Comparison of ENCODE assay signal across 2 cellular contexts in genomic region chr13:40635315-40635995, GRCh38.
TF ChIP-seq lines count a peak whose summit lies in the region.

No MANE protein-coding gene starts in this region.

TF ChIP-seq in HCT116, 20 proteins besides CTCF, POLR2A, EP300 and RAD21:
- TF ChIP-seq CEBPB (IDR thresholded peaks at IDR 0.05; ENCODE audit: low read depth) (no peak), SIN3A (IDR thresholded peaks at IDR 0.05; ENCODE audit: low read depth) (no peak), ZBTB33 (IDR thresholded peaks at IDR 0.05; ENCODE audit: extremely low read depth, insufficient replicate concordance, low read length) (no peak), SRF (IDR thresholded peaks at IDR 0.05; ENCODE audit: low read depth) (no peak), YY1 (IDR thresholded peaks at IDR 0.05; ENCODE audit: extremely low read depth, insufficient replicate concordance, low read depth, low read length) (no peak), TCF7L2 (IDR thresholded peaks at IDR 0.05; ENCODE audit: borderline replicate concordance, extremely low read depth, insufficient read depth, insufficient read length) (no peak), ATF3 (IDR thresholded peaks at IDR 0.05) (no peak)

TF ChIP-seq in GM12878, 131 proteins besides CTCF, POLR2A, EP300 and RAD21:
- TF ChIP-seq EGR1 (IDR thresholded peaks at IDR 0.05; ENCODE audit: borderline replicate concordance in 1 of 2, low read depth in 2 of 2, low read length in 2 of 2): no peak
- no peak for TF ChIP-seq MTA3 (IDR thresholded peaks at IDR 0.05; ENCODE audit: borderline replicate concordance, low read length)
- no peak for TF ChIP-seq PRDM15 (CRISPR knock-in tag; IDR thresholded peaks at IDR 0.05)
- no peak for TF ChIP-seq ATF7 (IDR thresholded peaks at IDR 0.05; ENCODE audit: low read depth)
- TF ChIP-seq HDGF (IDR thresholded peaks at IDR 0.05): no peak
- no peak for TF ChIP-seq NR2F1 (conservative IDR thresholded peaks at IDR 0.05)
- no peak for TF ChIP-seq SP1 (IDR thresholded peaks at IDR 0.05; ENCODE audit: low read depth, low read length)
- TF ChIP-seq KDM1A (IDR thresholded peaks at IDR 0.05; ENCODE audit: borderline replicate concordance): no peak
- TF ChIP-seq IRF5 (IDR thresholded peaks at IDR 0.05; ENCODE audit: borderline replicate concordance): no peak
- TF ChIP-seq NFIC (IDR thresholded peaks at IDR 0.05; ENCODE audit: low read depth, low read length): no peak
- TF ChIP-seq EED (IDR thresholded peaks at IDR 0.05; ENCODE audit: low read depth): no peak
- TF ChIP-seq ELK1 (IDR thresholded peaks at IDR 0.05; ENCODE audit: low read depth, low read length): no peak
- no peak for TF ChIP-seq BHLHE40 (IDR thresholded peaks at IDR 0.05; ENCODE audit: borderline replicate concordance in 1 of 2, low read depth in 2 of 2, low read length in 1 of 2)
- no peak for TF ChIP-seq SREBF1 (IDR thresholded peaks at IDR 0.05; ENCODE audit: low read length)
- no peak for TF ChIP-seq MYB (IDR thresholded peaks at IDR 0.05; ENCODE audit: borderline replicate concordance, low read depth, low read length)
TF ChIP-seq in GM12878: peak in this region for 0.
